Comparison of ENCODE assay signal across 8 cellular contexts in the genomic region with DNA sequence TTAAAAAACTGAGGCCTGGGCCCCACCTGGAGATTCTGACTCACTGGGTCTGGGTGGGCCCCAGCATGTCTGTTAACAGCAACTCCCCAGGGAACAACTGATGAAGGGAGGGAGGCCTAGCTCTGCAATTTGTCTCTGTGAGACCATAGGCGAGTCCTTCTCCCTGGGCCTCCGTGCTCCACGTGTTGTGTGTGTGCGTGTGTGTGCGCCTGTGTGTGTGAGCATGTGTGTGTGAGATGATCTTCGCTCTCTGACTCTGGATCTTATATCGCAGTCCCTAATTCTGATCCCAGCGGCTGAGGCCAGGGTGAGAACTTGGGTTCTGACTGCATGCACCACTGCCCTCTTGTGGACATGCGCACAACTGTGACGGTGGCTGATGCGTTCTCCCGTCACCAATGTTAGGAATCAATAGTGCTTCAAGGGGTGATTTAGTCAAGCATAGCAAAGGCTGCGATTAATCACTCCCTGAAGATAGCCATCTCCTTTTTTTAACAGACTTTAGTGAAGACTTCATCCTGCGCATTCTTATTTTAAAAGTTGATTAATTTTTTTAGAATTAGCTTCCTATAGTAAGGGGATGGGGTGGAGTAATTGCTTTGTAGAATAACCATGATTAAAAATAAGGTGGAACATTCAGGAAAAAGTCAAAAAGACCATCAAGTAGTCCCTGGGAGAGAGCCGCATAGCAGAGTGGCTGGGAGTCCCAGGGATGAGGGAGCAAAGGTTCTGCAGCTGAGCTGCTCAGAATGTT.
DNase-seq lines count a peak whose midpoint lies in the region; TF ChIP-seq lines count a peak whose summit lies in the region.

No MANE protein-coding gene starts in this region.

- no peak for TF ChIP-seq EP300 in transverse colon (IDR thresholded peaks at IDR 0.05; ENCODE audit: low read depth)

- intact Hi-C loops in transverse colon (cut with DNase I; ENCODE audit: low total_unique reads): loop anchor here (2.0 kb wide), 1 partner anchor 137 kb away; no protein-coding TSS in a partner anchor

- no peaks in the 10 kb centered on the region for H3K9me3 ChIP-seq in transverse colon

- no peak overlapping the region for H3K27ac ChIP-seq in transverse colon

- WGBS in transverse colon (ENCODE audit: low coverage in 1 of 2), 2 donors: 9 to 19% methylated on average over 10 to 15 of the region's 15 CpGs

- H3K4me1 ChIP-seq in transverse colon: peaks cover 4 to 27% (median 6%) of the 10 kb centered on the region in 4 donors

- H3K36me3 ChIP-seq in transverse colon: no peaks in the 10 kb centered on the region

- TF ChIP-seq CTCF in LNCaP clone FGC (IDR thresholded peaks at IDR 0.05; ENCODE audit: control insufficient read depth, extremely low read depth, insufficient read depth): peak; percentile 87
- TF ChIP-seq CTCF in transverse colon (IDR thresholded peaks at IDR 0.05): peak; percentile 80 to 92 (median 84)

- in situ Hi-C loops in transverse colon (cut with MboI; ENCODE audit: low pct_ligation_motif_present in 1 of 4, low pct_unique_long_range_greater_than_20kb in 1 of 4, low sequenced_read_pairs in 3 of 4): loop anchor here (5.0 to 25.0 kb wide), 3 partner anchors 135 to 1435 kb away; no protein-coding TSS in a partner anchor

- DNase-seq in EL (peak; percentile 84), H4 (ENCODE audit: low spot score) (peak; percentile 79), LNCaP clone FGC (ENCODE audit: low read depth) (peak; percentile 44), SHP77 (lab: John Stamatoyannopoulos, UW) (peak; percentile 53 to 78), globus pallidus (ENCODE audit: low spot score) (peak; percentile 72), pons (ENCODE audit: low spot score) (peak; percentile 81), transverse colon (peak; percentile 84)
- peak; percentile 90 for DNase-seq in activated effector memory CD4-positive, alpha-beta T cell treated with anti-CD3 and anti-CD28 coated beads, Interleukin-2, amount 50 U/mL, for 16 hours

- no peak overlapping the region for H3K4me3 ChIP-seq in LNCaP clone FGC (ENCODE audit: low read depth, low read length)
- H3K4me3 ChIP-seq in transverse colon: no peak overlapping the region

- no peaks in the 10 kb centered on the region for H3K27me3 ChIP-seq in transverse colon

- TF ChIP-seq POLR2A in transverse colon (IDR thresholded peaks at IDR 0.05): no peak
